ENCODE assay signal across 16 cellular contexts in genomic region chr2:180647651-180648050, GRCh38.
A peak's percentile ranks its signal among the peaks of the same experiment; 100 is the strongest.
DNase-seq lines count a peak whose midpoint lies in the region; ATAC-seq and TF ChIP-seq lines count a peak whose summit lies in the region.
"Had no signal": no experiment of that assay in that cellular context is flagged by ENCODE, and none has a peak within 500 bp of the region (broad histone marks: within the 10 kb centered on the region; RNA-seq: fewer than 3 reads in every experiment).

No MANE protein-coding gene starts in this region.

- H3K27me3 ChIP-seq in right atrium auricular region (no peaks in the 10 kb centered on the region), heart right ventricle (no peaks in the 10 kb centered on the region), aorta (ENCODE audit: control insufficient read depth in 1 of 2, insufficient read depth in 2 of 2, low read length in 1 of 2) (peaks cover 0 to 3% of the 10 kb centered on the region in 2 donors)

- ATAC-seq in Right ventricle myocardium inferior (peak; percentile 88), heart right ventricle (peak in 6 of 8 donors; percentile 73 to 90 (median 86)), aorta (ENCODE audit: low FRiP score) (peak; percentile 80)

- WGBS in heart right ventricle, 2 donors, result 45 to 53% methylated on average over 3 of the region's 3 CpGs
- 7% methylated on average over 3 of the region's 3 CpGs for WGBS in aorta, 2 donors

- H3K27ac ChIP-seq in right atrium auricular region (no peak overlapping the region), heart right ventricle (no peak overlapping the region), aorta (ENCODE audit: low read depth in 1 of 2, low read length in 2 of 2) (no peak overlapping the region)
- H3K27ac ChIP-seq: 22Rv1, HL-60, PC-9, RWPE1 had no signal

- DNase-seq in Right ventricle myocardium inferior (ENCODE audit: missing footprints) (peak; percentile 64), right atrium auricular region (ENCODE audit: low spot score) (no peak), heart right ventricle (peak in 1 of 2 donors; percentile 16), myocyte (ENCODE audit: low read depth) (peak; percentile 28), aorta (peak in 1 of 2 donors; percentile 48), iPS-NIHi11 (ENCODE audit: low spot score) (no peak), SHP77 (lab: John Stamatoyannopoulos, UW) (no peak)
- no peak for DNase-seq in stimulated activated naive CD4-positive, alpha-beta T cell treated with Interleukin-2 at 50 U/mL for 16 hours (lab: John Stamatoyannopoulos, UW)
- DNase-seq: DMS79 treated with DMSO at 0.1 percent for 48 hours, NCI-H1417 treated with DMSO at 0.1 percent for 48 hours, NCI-H1930, NCI-H526, PC-9 had no signal

- intact Hi-C loops in Right ventricle myocardium inferior (cut with DNase I), result no loop called here
- intact Hi-C loops in heart right ventricle (cut with DNase I), result loop anchor here in 1 of 10 donors (10.0 kb wide), 1 partner anchor 97 kb away; no protein-coding TSS in a partner anchor
- intact Hi-C loops in aorta (cut with DNase I), result no loop called here

- H3K4me1 ChIP-seq in right atrium auricular region (no peaks in the 10 kb centered on the region), heart right ventricle (no peaks in the 10 kb centered on the region), aorta (ENCODE audit: control insufficient read depth in 1 of 2, insufficient read depth in 2 of 2, low read length in 2 of 2) (no peaks in the 10 kb centered on the region)

- H3K4me3 ChIP-seq in right atrium auricular region (no peak overlapping the region), heart right ventricle (no peak overlapping the region), aorta (ENCODE audit: low read length in 2 of 2) (no peak overlapping the region)
- H3K4me3 ChIP-seq: PC-9 had no signal

- no peaks in the 10 kb centered on the region for H3K9me3 ChIP-seq in right atrium auricular region
- peaks cover 0 to 9% (median 0%) of the 10 kb centered on the region in 11 donors for H3K9me3 ChIP-seq in heart right ventricle
- H3K9me3 ChIP-seq in aorta (ENCODE audit: control insufficient read depth, low read length), result no peaks in the 10 kb centered on the region

- no peaks in the 10 kb centered on the region for H3K36me3 ChIP-seq in right atrium auricular region
- no peaks in the 10 kb centered on the region for H3K36me3 ChIP-seq in heart right ventricle
- no peaks in the 10 kb centered on the region for H3K36me3 ChIP-seq in aorta (ENCODE audit: control insufficient read depth in 1 of 2, insufficient read depth in 2 of 2, low read length in 1 of 2)

- TF ChIP-seq CTCF in right atrium auricular region (IDR thresholded peaks at IDR 0.05) (no peak), heart right ventricle (IDR thresholded peaks at IDR 0.05) (no peak)

Comparison
In these comparisons a context has a peak if more than half of its experiments do, and no peak if none do; other contexts are left out.
1. DNase-seq: peak in Right ventricle myocardium inferior (single experiment) and myocyte (single experiment); none in right atrium auricular region (single experiment), iPS-NIHi11 (single experiment), SHP77 (0 of 2) and stimulated activated naive CD4-positive, alpha-beta T cell treated with Interleukin-2 at 50 U/mL for 16 hours (single experiment).
2. Peak in every context shown above with its lines, with median percentiles within 50 percentile points of each other: ATAC-seq.